Comparison of ENCODE assay signal across 1 cellular context in genomic region chr2:241818229-241818942, GRCh38.
TF ChIP-seq lines count a peak whose summit lies in the region.

No MANE protein-coding gene starts in this region.

TF ChIP-seq in K562, 482 proteins besides CTCF, POLR2A, EP300 and RAD21:
- TF ChIP-seq SRSF3 (IDR thresholded peaks at IDR 0.05; ENCODE audit: insufficient read depth, low read length) = no peak
- TF ChIP-seq POLR2H (tag; IDR thresholded peaks at IDR 0.05; ENCODE audit: low read depth) = no peak
- TF ChIP-seq NUFIP1 (IDR thresholded peaks at IDR 0.05; ENCODE audit: partially characterized antibody) = no peak
- no peak for TF ChIP-seq ZNF239 (CRISPR knock-in tag; IDR thresholded peaks at IDR 0.05)
